22 cellular contexts compared by ENCODE assay signal in genomic region chr5:78824826-78825225, GRCh38.
DNase-seq lines count a peak whose midpoint lies in the region; ATAC-seq and TF ChIP-seq lines count a peak whose summit lies in the region.
"Had no signal": no experiment of that assay in that cellular context is flagged by ENCODE, and none has a peak within 500 bp of the region (broad histone marks: within the 10 kb centered on the region; RNA-seq: fewer than 3 reads in every experiment).

No MANE protein-coding gene starts in this region.

- no peaks in the 10 kb centered on the region for H3K9me3 Mint-ChIP-seq in activated CD4-positive, alpha-beta T cell treated with anti-CD3 and anti-CD28 coated beads for 36 hours (ENCODE audit: low read depth)
- H3K9me3 Mint-ChIP-seq: activated CD4-positive, alpha-beta memory T cell treated with anti-CD3 and anti-CD28 coated beads, Interleukin-2, amount 10 ng/mL, durations not matched to agents 7 days and 5 days; activated naive CD8-positive, alpha-beta T cell treated with anti-CD3 and anti-CD28 coated beads for 36 hours; activated T-cell treated with anti-CD3 and anti-CD28 coated beads, Interleukin-2, amount 50 U/mL, for 24 hours had no signal

- no peak for TF ChIP-seq POLR2A in thyroid gland (IDR thresholded peaks at IDR 0.05)

- H3K4me3 ChIP-seq in Jurkat, Clone E6-1 (ENCODE audit: low read length), result no peak overlapping the region
- H3K4me3 ChIP-seq in right atrium auricular region (no peak overlapping the region), thyroid gland (replicated peaks in 1 of 3) (no peak overlapping the region)
- H3K4me3 ChIP-seq: BLaER1, cardiac muscle cell, Peyer's patch, skin epidermis had no signal

- H3K27me3 ChIP-seq in right atrium auricular region (no peaks in the 10 kb centered on the region), thyroid gland (no peaks in the 10 kb centered on the region)
- H3K27me3 ChIP-seq: BLaER1, cardiac muscle cell, Peyer's patch had no signal

- POLR2A ChIA-PET in activated CD4-positive, alpha-beta T cell treated with anti-CD3 and anti-CD28 coated beads for 36 hours (lab: Charles Lee), result no interaction called here

- DNase-seq in Jurkat, Clone E6-1 (ENCODE audit: low read depth, low spot score), result peak; percentile 30
- DNase-seq in astrocyte of the hippocampus (ENCODE audit: low read depth, low spot score) (peak; percentile 44), right atrium auricular region (ENCODE audit: low spot score) (no peak), thyroid gland (no peak), SW 1271 (lab: John Stamatoyannopoulos, UW) (no peak), ecto neural progenitor cell (ENCODE audit: low spot score) (no peak)
- DNase-seq in activated CD4-positive, alpha-beta T cell treated with anti-CD3 and anti-CD28 coated beads for 36 hours, result no peak
- DNase-seq: activated CD4-positive, alpha-beta memory T cell treated with anti-CD3 and anti-CD28 coated beads, Interleukin-2, amount 10 ng/mL, durations not matched to agents 7 days and 5 days; activated naive CD8-positive, alpha-beta T cell treated with anti-CD3 and anti-CD28 coated beads for 36 hours; activated T-cell treated with anti-CD3 and anti-CD28 coated beads, Interleukin-2, amount 50 U/mL, for 24 hours; effector CD8-positive, alpha-beta T cell; kidney glomerular epithelial cell; NCI-H1092; NCI-H524 treated with DMSO at 0.1 percent for 48 hours; Peyer's patch; stimulated activated CD4-positive, alpha-beta T cell treated with anti-CD3 and anti-CD28 coated beads, Interleukin-4, amount 100 ng/mL, for 4 hours; stimulated activated CD8-positive, alpha-beta memory T cell treated with anti-CD3 and anti-CD28 coated beads, Interleukin-4, amount 100 ng/mL, for 48 hours had no signal

- no peaks in the 10 kb centered on the region for H3K4me1 Mint-ChIP-seq in activated CD4-positive, alpha-beta T cell treated with anti-CD3 and anti-CD28 coated beads for 36 hours
- H3K4me1 Mint-ChIP-seq: activated CD4-positive, alpha-beta memory T cell treated with anti-CD3 and anti-CD28 coated beads, Interleukin-2, amount 10 ng/mL, durations not matched to agents 7 days and 5 days; activated naive CD8-positive, alpha-beta T cell treated with anti-CD3 and anti-CD28 coated beads for 36 hours had no signal

- H3K27ac ChIP-seq in right atrium auricular region (peak overlapping the region; percentile 10 to 53), thyroid gland (peak overlapping the region in 2 of 3 donors; percentile 48 to 73)
- H3K27ac ChIP-seq: BLaER1, cardiac muscle cell, HL-60, Peyer's patch had no signal

- intact Hi-C loops in thyroid gland (cut with DNase I), result no loop called here
- intact Hi-C loops in activated CD4-positive, alpha-beta T cell treated with anti-CD3 and anti-CD28 coated beads for 36 hours (cut with DNase I, micrococcal nuclease), result no loop called here

- no peaks in the 10 kb centered on the region for H3K36me3 ChIP-seq in right atrium auricular region
- no peaks in the 10 kb centered on the region for H3K36me3 ChIP-seq in thyroid gland
- H3K36me3 ChIP-seq: BLaER1, cardiac muscle cell, Peyer's patch had no signal

- H3K27me3 Mint-ChIP-seq in activated CD4-positive, alpha-beta T cell treated with anti-CD3 and anti-CD28 coated beads for 36 hours, result no peaks in the 10 kb centered on the region
- H3K27me3 Mint-ChIP-seq: activated CD4-positive, alpha-beta memory T cell treated with anti-CD3 and anti-CD28 coated beads, Interleukin-2, amount 10 ng/mL, durations not matched to agents 7 days and 5 days; activated naive CD8-positive, alpha-beta T cell treated with anti-CD3 and anti-CD28 coated beads for 36 hours; activated T-cell treated with anti-CD3 and anti-CD28 coated beads, Interleukin-2, amount 50 U/mL, for 24 hours had no signal

- 51 to 57% methylated on average over 2 of the region's 2 CpGs for WGBS in thyroid gland, 2 donors

- TF ChIP-seq CTCF in right atrium auricular region (IDR thresholded peaks at IDR 0.05) (no peak), thyroid gland (IDR thresholded peaks at IDR 0.05) (no peak)

- H3K36me3 Mint-ChIP-seq in activated CD4-positive, alpha-beta T cell treated with anti-CD3 and anti-CD28 coated beads for 36 hours (ENCODE audit: low read depth), result no peaks in the 10 kb centered on the region

- no peak for ATAC-seq in activated CD4-positive, alpha-beta T cell treated with anti-CD3 and anti-CD28 coated beads for 36 hours
- no peak for ATAC-seq in HG03457 (IDR thresholded peaks at IDR 0.05; ENCODE audit: unreplicated experiment)

- H3K4me3 Mint-ChIP-seq in activated CD4-positive, alpha-beta T cell treated with anti-CD3 and anti-CD28 coated beads for 36 hours, result no peak overlapping the region
- H3K4me3 Mint-ChIP-seq: activated CD4-positive, alpha-beta memory T cell treated with anti-CD3 and anti-CD28 coated beads, Interleukin-2, amount 10 ng/mL, durations not matched to agents 7 days and 5 days; activated naive CD8-positive, alpha-beta T cell treated with anti-CD3 and anti-CD28 coated beads for 36 hours; activated T-cell treated with anti-CD3 and anti-CD28 coated beads, Interleukin-2, amount 50 U/mL, for 24 hours had no signal

- H3K9me3 ChIP-seq in right atrium auricular region (no peaks in the 10 kb centered on the region), thyroid gland (no peaks in the 10 kb centered on the region)
- H3K9me3 ChIP-seq: BLaER1, Peyer's patch had no signal

- CTCF ChIA-PET in activated CD4-positive, alpha-beta T cell treated with anti-CD3 and anti-CD28 coated beads for 36 hours (lab: Charles Lee), result interaction anchor here (0.6 to 1.6 kb wide), 2 partner anchors 8 to 797 kb away, joined by 3 to 6 read pairs; no protein-coding TSS in a partner anchor

- no peak overlapping the region for H3K27ac Mint-ChIP-seq in activated CD4-positive, alpha-beta T cell treated with anti-CD3 and anti-CD28 coated beads for 36 hours
- H3K27ac Mint-ChIP-seq: activated CD4-positive, alpha-beta memory T cell treated with anti-CD3 and anti-CD28 coated beads, Interleukin-2, amount 10 ng/mL, durations not matched to agents 7 days and 5 days; activated naive CD8-positive, alpha-beta T cell treated with anti-CD3 and anti-CD28 coated beads for 36 hours; activated T-cell treated with anti-CD3 and anti-CD28 coated beads, Interleukin-2, amount 50 U/mL, for 24 hours had no signal

- H3K4me1 ChIP-seq in right atrium auricular region (peaks cover 0 to 2% of the 10 kb centered on the region in 2 donors), thyroid gland (peaks cover 11 to 19% of the 10 kb centered on the region in 2 donors)
- H3K4me1 ChIP-seq: Peyer's patch had no signal

Comparison
In these comparisons a context has a peak if more than half of its experiments do, and no peak if none do; other contexts are left out.
1. DNase-seq: peak in Jurkat, Clone E6-1 (single experiment) and astrocyte of the hippocampus (single experiment); none in right atrium auricular region (single experiment), thyroid gland (0 of 2), SW 1271 (0 of 2), activated CD4-positive, alpha-beta T cell treated with anti-CD3 and anti-CD28 coated beads for 36 hours (single experiment) and ecto neural progenitor cell (single experiment).